1 cellular context compared by ENCODE assay signal in genomic region chr1:54052934-54053744, GRCh38.
TF ChIP-seq lines count a peak whose summit lies in the region.

TCEANC2 (plus strand) TSS chr1:54053608; CDS start chr1:54054423, 815 bp downstream.
TMEM59 (minus strand) TSS chr1:54053204; CDS start chr1:54053188, 16 bp downstream.

TF ChIP-seq in SK-N-SH, 30 proteins besides CTCF, POLR2A, EP300 and RAD21 (continued from another document):
- TF ChIP-seq ZBTB33 (IDR thresholded peaks at IDR 0.05; ENCODE audit: borderline replicate concordance, low read depth) (peak; percentile 94), POLR2AphosphoS5 (IDR thresholded peaks at IDR 0.05; ENCODE audit: low read depth, low read length) (peak; percentile 62; the same call in 1 of the 2 replicates), RXRA (IDR thresholded peaks at IDR 0.05; ENCODE audit: borderline replicate concordance, low read depth) (no peak), SIN3A (IDR thresholded peaks at IDR 0.05; ENCODE audit: borderline replicate concordance, low read depth, low read length) (peak; percentile 94), PBX3 (IDR thresholded peaks at IDR 0.05) (no peak), USF2 (IDR thresholded peaks at IDR 0.05; ENCODE audit: borderline replicate concordance, low read depth, low read length) (no peak), GABPA (IDR thresholded peaks at IDR 0.05; ENCODE audit: low read depth) (peak; percentile 92)
